In the genomic region with DNA sequence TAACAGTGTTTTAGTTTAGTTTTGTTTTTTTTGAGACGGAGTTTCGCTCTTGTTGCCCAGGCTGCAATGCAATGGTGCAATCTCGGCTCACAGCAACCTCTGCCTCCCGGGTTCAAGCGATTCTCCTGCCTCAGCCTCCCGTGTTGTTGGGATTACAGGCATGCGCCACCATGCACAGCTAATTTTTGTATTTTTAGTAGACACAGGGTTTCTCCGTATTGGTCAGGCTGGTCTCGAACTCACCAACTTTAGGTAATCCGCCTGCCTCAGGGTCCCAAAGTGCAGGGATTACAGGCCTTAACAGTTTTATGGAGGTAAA, we compare ENCODE assay signal across 8 cellular contexts. TPM values are rescaled to one million over a fixed set of nuclear protein-coding genes. Genes with fewer than 3 reads are reported as not detected.
A peak's percentile ranks its signal among the peaks of the same experiment; 100 is the strongest.
DNase-seq lines count a peak whose midpoint lies in the region; ATAC-seq and TF ChIP-seq lines count a peak whose summit lies in the region.
"Not testable (repeated sequence)": the region's sequence is repeated elsewhere in the genome, so short reads cannot be mapped to it uniquely, and the experiment has no call there.

No MANE protein-coding gene starts in this region.

- H3K27ac ChIP-seq in HUES48 (ENCODE audit: low read depth, low read length); cardiac muscle cell; muscle layer of duodenum (ENCODE audit: low read length): not testable (repeated sequence)
- peak overlapping the region; percentile 35; the same call in 1 of the 2 replicates for H3K27ac ChIP-seq in WERI-Rb-1
- peak overlapping the region; percentile 83 to 90 for H3K27ac ChIP-seq in breast epithelium

- H3K4me3 ChIP-seq in BE2C (ENCODE audit: low read depth, low read length) (peak overlapping the region; percentile 95), HUES48 (ENCODE audit: low read depth, low read length) (peak overlapping the region; percentile 89), WERI-Rb-1 (ENCODE audit: low read depth, low read length) (peak overlapping the region; percentile 91), breast epithelium (peak overlapping the region; percentile 79 to 98 (median 93)), cardiac muscle cell (peak overlapping the region; percentile 100), muscle layer of duodenum (ENCODE audit: low read depth in 1 of 2, low read length in 2 of 2) (peak overlapping the region; percentile 90 to 98)

- ATAC-seq in GM19455 (IDR thresholded peaks at IDR 0.05; ENCODE audit: unreplicated experiment): peak; percentile 7
- ATAC-seq in stimulated activated effector memory CD8-positive, alpha-beta T cell treated with anti-CD3 and anti-CD28 coated beads, Interleukin-12 subunit alpha, Interleukin-12 subunit beta, amount 100 ng/mL, for 72 hours: peak; percentile 0

- not testable (repeated sequence) for H3K9me3 ChIP-seq in BE2C; HUES48 (ENCODE audit: control insufficient read depth, insufficient read depth, low read length); WERI-Rb-1 (ENCODE audit: severe bottlenecking); breast epithelium; cardiac muscle cell (ENCODE audit: low read depth); muscle layer of duodenum (ENCODE audit: control insufficient read depth in 1 of 2, low read length in 2 of 2)

- not testable (repeated sequence) for TF ChIP-seq CTCF in BE2C (IDR thresholded peaks at IDR 0.05; ENCODE audit: low read depth, low read length); WERI-Rb-1 (IDR thresholded peaks at IDR 0.05; ENCODE audit: low read depth, low read length); breast epithelium (IDR thresholded peaks at IDR 0.05); cardiac muscle cell (IDR thresholded peaks at IDR 0.05; ENCODE audit: low read depth, low read length)

- intact Hi-C loops in breast epithelium (cut with DNase I; ENCODE audit: low total_unique reads): not testable (repeated sequence)

- TF ChIP-seq POLR2A in breast epithelium (IDR thresholded peaks at IDR 0.05): not testable (repeated sequence)

- not testable (repeated sequence) for H3K9me3 Mint-ChIP-seq in stimulated activated effector memory CD8-positive, alpha-beta T cell treated with anti-CD3 and anti-CD28 coated beads, Interleukin-12 subunit alpha, Interleukin-12 subunit beta, amount 100 ng/mL, for 72 hours

- not testable (repeated sequence) for DNase-seq in BE2C; WERI-Rb-1; breast epithelium (ENCODE audit: low spot score in 2 of 2); cardiac muscle cell (ENCODE audit: low read depth in 1 of 2, low spot score in 1 of 2)
- DNase-seq in stimulated activated effector memory CD8-positive, alpha-beta T cell treated with anti-CD3 and anti-CD28 coated beads, Interleukin-12 subunit alpha, Interleukin-12 subunit beta, amount 100 ng/mL, for 72 hours (ENCODE audit: low spot score in 2 of 2): peak in 1 of 2 donors; percentile 52

- H3K36me3 Mint-ChIP-seq in stimulated activated effector memory CD8-positive, alpha-beta T cell treated with anti-CD3 and anti-CD28 coated beads, Interleukin-12 subunit alpha, Interleukin-12 subunit beta, amount 100 ng/mL, for 72 hours: peaks cover 35% of the 10 kb centered on the region

- H3K4me1 Mint-ChIP-seq in stimulated activated effector memory CD8-positive, alpha-beta T cell treated with anti-CD3 and anti-CD28 coated beads, Interleukin-12 subunit alpha, Interleukin-12 subunit beta, amount 100 ng/mL, for 72 hours: peaks cover 45% of the 10 kb centered on the region

- H3K9ac ChIP-seq in HUES48 (ENCODE audit: low read depth, low read length): not testable (repeated sequence)

- peak overlapping the region; percentile 100 for H3K4me3 Mint-ChIP-seq in stimulated activated effector memory CD8-positive, alpha-beta T cell treated with anti-CD3 and anti-CD28 coated beads, Interleukin-12 subunit alpha, Interleukin-12 subunit beta, amount 100 ng/mL, for 72 hours

- H3K36me3 ChIP-seq in BE2C; breast epithelium; cardiac muscle cell; muscle layer of duodenum (ENCODE audit: control insufficient read depth in 1 of 2, insufficient read depth in 2 of 2, low read length in 2 of 2): not testable (repeated sequence)
- H3K36me3 ChIP-seq in HUES48 (ENCODE audit: control insufficient read depth, insufficient read depth, low read length): peaks cover 12% of the 10 kb centered on the region
- H3K36me3 ChIP-seq in WERI-Rb-1: peaks cover 15% of the 10 kb centered on the region; the same call in 1 of the 2 replicates

- H3K27ac Mint-ChIP-seq in stimulated activated effector memory CD8-positive, alpha-beta T cell treated with anti-CD3 and anti-CD28 coated beads, Interleukin-12 subunit alpha, Interleukin-12 subunit beta, amount 100 ng/mL, for 72 hours: peak overlapping the region; percentile 98

- H3K27me3 ChIP-seq in BE2C; HUES48 (ENCODE audit: control insufficient read depth, insufficient read depth, low read length); WERI-Rb-1 (ENCODE audit: insufficient read depth, low read depth, severe bottlenecking); breast epithelium; cardiac muscle cell; muscle layer of duodenum (ENCODE audit: low read depth, low read length): not testable (repeated sequence)

- not testable (repeated sequence) for H3K4me1 ChIP-seq in BE2C; HUES48 (ENCODE audit: control insufficient read depth, insufficient read depth, low read length); breast epithelium
- H3K4me1 ChIP-seq in cardiac muscle cell (ENCODE audit: low read depth) (peaks cover 11% of the 10 kb centered on the region), muscle layer of duodenum (ENCODE audit: control insufficient read depth in 1 of 2, insufficient read depth in 2 of 2, low read length in 2 of 2) (peaks cover 0 to 18% of the 10 kb centered on the region in 2 donors)

RNA-seq across cellular contexts. Expression of gene AQR, which starts 0.5 kb away (rescaled TPM):
- 37.9 TPM for polyA plus RNA-seq in BE2C (2012; ENCODE audit: insufficient read depth, insufficient read length, low read depth)
- total RNA-seq in breast epithelium (10 to 100 TPM; 23.0 to 51.4 (median 34.4) TPM), cardiac muscle cell (16.0 and 20.6 TPM in 2 replicates)
- 14.6 and 14.7 TPM in 2 replicates for polyA plus RNA-seq in cardiac muscle cell

RNA-seq across cellular contexts. Expression of gene ZNF770, which starts 18.0 kb away (rescaled TPM):
- 23.3 TPM for polyA plus RNA-seq in BE2C (2012; ENCODE audit: insufficient read depth, insufficient read length, low read depth)
- total RNA-seq in breast epithelium (10 to 100 TPM; 22.7 to 38.8 (median 28.2) TPM), cardiac muscle cell (22.6 and 28.9 TPM in 2 replicates)
- polyA plus RNA-seq in cardiac muscle cell: 53.8 and 64.5 TPM in 2 replicates
